Comparison of ENCODE assay signal across 16 cellular contexts in genomic region chr17:9151091-9151490, GRCh38.
DNase-seq lines count a peak whose midpoint lies in the region; ATAC-seq, FAIRE-seq and TF ChIP-seq lines count a peak whose summit lies in the region.
"Had no signal": no experiment of that assay in that cellular context is flagged by ENCODE, and none has a peak within 500 bp of the region (broad histone marks: within the 10 kb centered on the region; RNA-seq: fewer than 3 reads in every experiment).

No MANE protein-coding gene starts in this region.

- no peak overlapping the region for H3K4me3 ChIP-seq in colonic mucosa
- H3K4me3 ChIP-seq in pancreas = no peak overlapping the region
- H3K4me3 ChIP-seq: adrenal gland had no signal

- H3K9ac ChIP-seq in colonic mucosa (ENCODE audit: low read depth in 2 of 2, low read length in 2 of 2) = no peak overlapping the region

- peak overlapping the region; percentile 33 for H3K27ac ChIP-seq in colonic mucosa
- peak overlapping the region in 1 of 4 donors; percentile 8 for H3K27ac ChIP-seq in pancreas
- H3K27ac ChIP-seq: adrenal gland had no signal

- peak; percentile 94 for DNase-seq in DMS53 (lab: John Stamatoyannopoulos, UW)
- DNase-seq in NCI-H146 treated with DMSO at 0.1 percent for 48 hours (lab: John Stamatoyannopoulos, UW; ENCODE audit: unreplicated experiment) = peak; percentile 93
- DNase-seq in colonic mucosa = no peak
- DNase-seq in pancreas = peak in 1 of 6 donors; percentile 23
- no peak for DNase-seq in KBM-7
- DNase-seq: activated CD4-positive, alpha-beta T cell treated with anti-CD3 and anti-CD28 coated beads for 4 hours; activated T-cell treated with anti-CD3 and anti-CD28 coated beads, Interleukin-2, amount 50 U/mL, for 24 hours; adrenal gland; left colon; natural killer cell; NCI-H446 treated with DMSO at 0.1 percent for 48 hours; stimulated activated naive CD4-positive, alpha-beta T cell treated with Interleukin-2 at 50 U/mL for 16 hours; T-helper 2 cell had no signal

- intact Hi-C loops in colonic mucosa (cut with DNase I) (loop anchor here (10.0 kb wide), 1 partner anchor 146 kb away; no protein-coding TSS in a partner anchor), pancreas (cut with DNase I) (no loop called here)

- peak; percentile 44 to 84 (median 66) for ATAC-seq in pancreas
- ATAC-seq in GM18867 (IDR thresholded peaks at IDR 0.05; ENCODE audit: unreplicated experiment) = no peak
- no peak for ATAC-seq in GM21529 (IDR thresholded peaks at IDR 0.05; ENCODE audit: unreplicated experiment)
- ATAC-seq in HG02970 (IDR thresholded peaks at IDR 0.05; ENCODE audit: low FRiP score, unreplicated experiment) = no peak
- ATAC-seq: left colon, natural killer cell had no signal

- no peaks in the 10 kb centered on the region for H3K36me3 ChIP-seq in colonic mucosa
- H3K36me3 ChIP-seq in pancreas = no peaks in the 10 kb centered on the region
- H3K36me3 ChIP-seq: adrenal gland had no signal

- H3K9me3 ChIP-seq in colonic mucosa (no peaks in the 10 kb centered on the region), pancreas (no peaks in the 10 kb centered on the region)
- H3K9me3 ChIP-seq: adrenal gland had no signal

- in situ Hi-C loops in KBM-7 (cut with MboI; ENCODE audit: low pct_unique_long_range_greater_than_20kb, low sequenced_read_pairs) = no loop called here

- TF ChIP-seq CTCF in colonic mucosa (IDR thresholded peaks at IDR 0.05) = no peak
- TF ChIP-seq CTCF in pancreas (IDR thresholded peaks at IDR 0.05) = no peak

- no peaks in the 10 kb centered on the region for H3K27me3 ChIP-seq in colonic mucosa
- no peaks in the 10 kb centered on the region for H3K27me3 ChIP-seq in pancreas
- H3K27me3 ChIP-seq: adrenal gland had no signal

- no peaks in the 10 kb centered on the region for H3K4me1 ChIP-seq in colonic mucosa
- H3K4me1 ChIP-seq in pancreas = no peaks in the 10 kb centered on the region
- H3K4me1 ChIP-seq: adrenal gland had no signal

- no peak for FAIRE-seq in pancreas (lab: Jason Lieb, UNC)

- 20 to 25% methylated on average over 6 of the region's 6 CpGs for WGBS in pancreas, 2 donors

Comparison
In these comparisons a context has a peak if more than half of its experiments do, and no peak if none do; other contexts are left out.
1. DNase-seq: peak in DMS53 (single experiment) and NCI-H146 treated with DMSO at 0.1 percent for 48 hours (single experiment); none in colonic mucosa (single experiment) and KBM-7 (single experiment).
2. ATAC-seq: peak in pancreas (4 of 4); none in GM18867 (single experiment), GM21529 (single experiment) and HG02970 (single experiment).